10 cellular contexts compared by ENCODE assay signal in genomic region chr5:139108056-139108811, GRCh38.
DNase-seq lines count a peak whose midpoint lies in the region; ATAC-seq and TF ChIP-seq lines count a peak whose summit lies in the region.
"Had no signal": no experiment of that assay in that cellular context is flagged by ENCODE, and none has a peak within 500 bp of the region (broad histone marks: within the 10 kb centered on the region; RNA-seq: fewer than 3 reads in every experiment).

No MANE protein-coding gene starts in this region.

- TF ChIP-seq CTCF in type B pancreatic cell (conservative IDR thresholded peaks at IDR 0.05) = no peak

- ATAC-seq in GM21786 (IDR thresholded peaks at IDR 0.05; ENCODE audit: unreplicated experiment) = no peak

- no peaks in the 10 kb centered on the region for H3K27me3 Mint-ChIP-seq in type B pancreatic cell

- H3K9me3 Mint-ChIP-seq in type B pancreatic cell = peaks cover under 1% of the 10 kb centered on the region

- H3K27me3 ChIP-seq in H7 (ENCODE audit: control insufficient read depth, insufficient read depth, low read length) = no peaks in the 10 kb centered on the region

- no peak overlapping the region for H3K4me3 ChIP-seq in H7 (ENCODE audit: insufficient read depth, low read depth, low read length)

- H3K4me1 Mint-ChIP-seq in type B pancreatic cell (ENCODE audit: unreplicated experiment) = peaks cover 53% of the 10 kb centered on the region

- H3K27ac Mint-ChIP-seq in type B pancreatic cell = peak overlapping the region; percentile 26

- no peak overlapping the region for H3K4me3 Mint-ChIP-seq in type B pancreatic cell

- peak overlapping the region; percentile 49 for H3K27ac ChIP-seq in angular gyrus (ENCODE audit: low read depth, low read length)
- H3K27ac ChIP-seq: HL-60 had no signal

- no peaks in the 10 kb centered on the region for H3K36me3 ChIP-seq in H7 (replicated peaks; ENCODE audit: control insufficient read depth, insufficient read depth, low read length)

- peaks cover 6% of the 10 kb centered on the region for H3K36me3 Mint-ChIP-seq in type B pancreatic cell

- peak; percentile 46 for DNase-seq in NCI-H510A treated with DMSO at 0.1 percent for 48 hours (lab: John Stamatoyannopoulos, UW)
- DNase-seq in NCI-H510A (lab: John Stamatoyannopoulos, UW) = no peak
- peak; percentile 32 for DNase-seq in globus pallidus (ENCODE audit: low spot score)
- no peak for DNase-seq in type B pancreatic cell (ENCODE audit: extremely low spot score, unreplicated experiment)
- no peak for DNase-seq in activated CD8-positive, alpha-beta memory T cell treated with anti-CD3 and anti-CD28 coated beads, Interleukin-2, amount 50 U/mL, for 4 hours
- no peak for DNase-seq in H7
- DNase-seq: GF-D8 had no signal

Comparison
In these comparisons a context has a peak if more than half of its experiments do, and no peak if none do; other contexts are left out.
1. DNase-seq: peak in NCI-H510A treated with DMSO at 0.1 percent for 48 hours (single experiment) and globus pallidus (single experiment); none in NCI-H510A (single experiment), type B pancreatic cell (single experiment), activated CD8-positive, alpha-beta memory T cell treated with anti-CD3 and anti-CD28 coated beads, Interleukin-2, amount 50 U/mL, for 4 hours (single experiment) and H7 (single experiment).